Comparison of ENCODE assay signal across 14 cellular contexts in genomic region chr17:61307905-61308886, GRCh38.
A peak's percentile ranks its signal among the peaks of the same experiment; 100 is the strongest.
DNase-seq lines count a peak whose midpoint lies in the region; ATAC-seq and TF ChIP-seq lines count a peak whose summit lies in the region.
"Had no signal": no experiment of that assay in that cellular context is flagged by ENCODE, and none has a peak within 500 bp of the region (broad histone marks: within the 10 kb centered on the region; RNA-seq: fewer than 3 reads in every experiment).

No MANE protein-coding gene starts in this region.

- no TSS peak for BruUV-seq in MCF 10A (replicated peaks; lab: Mats Ljungman, UMichigan)
- no TSS peak for BruUV-seq in mammary epithelial cell (replicated peaks; lab: Mats Ljungman, UMichigan)

- TF ChIP-seq CTCF in MCF 10A (IDR thresholded peaks at IDR 0.05; ENCODE audit: unreplicated experiment) = no peak
- no peak for TF ChIP-seq CTCF in mammary epithelial cell (conservative IDR thresholded peaks at IDR 0.05 in 1 of 2, IDR thresholded peaks at IDR 0.05 in 1 of 2; ENCODE audit: extremely low read depth in 1 of 2, insufficient read depth in 1 of 2, low read depth in 1 of 2, low read length in 2 of 2)
- TF ChIP-seq CTCF in choroid plexus epithelial cell (conservative IDR thresholded peaks at IDR 0.05; ENCODE audit: low read depth, low read length) = peak; percentile 30
- TF ChIP-seq CTCF in uterus (IDR thresholded peaks at IDR 0.05) = peak in 1 of 4 experiments; percentile 2
- TF ChIP-seq CTCF in activated CD8-positive, alpha-beta T cell treated with anti-CD3 and anti-CD28 coated beads for 36 hours (IDR thresholded peaks at IDR 0.05) = no peak

- TF ChIP-seq POLR2A in uterus (IDR thresholded peaks at IDR 0.05) = no peak

- H3K4me3 ChIP-seq in mammary epithelial cell (replicated peaks in 1 of 3; ENCODE audit: insufficient read depth in 1 of 3, low read depth in 2 of 3, low read length in 3 of 3) (no peak overlapping the region), choroid plexus epithelial cell (ENCODE audit: low read depth, low read length) (no peak overlapping the region), mesodermal cell (ENCODE audit: extremely low read depth, insufficient read depth, low read length, poor library complexity, severe bottlenecking) (no peak overlapping the region), uterus (no peak overlapping the region)
- H3K4me3 ChIP-seq: testis had no signal

- H3K79me2 ChIP-seq in mammary epithelial cell (ENCODE audit: insufficient read depth, low read length) = no peaks in the 10 kb centered on the region

- peak; percentile 69 for DNase-seq in MCF 10A (ENCODE audit: unreplicated experiment)
- DNase-seq in mammary epithelial cell = no peak
- DNase-seq in choroid plexus epithelial cell (ENCODE audit: low read depth) = peak; percentile 98
- peak; percentile 58 to 81 for DNase-seq in uterus
- DNase-seq in activated CD8-positive, alpha-beta T cell treated with anti-CD3 and anti-CD28 coated beads for 36 hours = no peak
- DNase-seq: 8988T; glutamatergic neuron; KBM-7; NCI-H510A; stimulated activated CD4-positive, alpha-beta T cell treated with anti-CD3 and anti-CD28 coated beads, Interleukin-2, amount 100 ng/mL, for 24 hours; testis had no signal

- in situ Hi-C loops in mammary epithelial cell (cut with MboI; ENCODE audit: low sequenced_read_pairs in 2 of 2) = no loop called here

- H3K27me3 Mint-ChIP-seq in MCF 10A (ENCODE audit: insufficient read depth, unreplicated experiment) = no peaks in the 10 kb centered on the region
- H3K27me3 Mint-ChIP-seq in activated CD8-positive, alpha-beta T cell treated with anti-CD3 and anti-CD28 coated beads for 36 hours = no peaks in the 10 kb centered on the region

- H4K20me1 ChIP-seq in mammary epithelial cell (ENCODE audit: insufficient read depth, low read length) = no peaks in the 10 kb centered on the region

- POLR2A ChIA-PET in MCF 10A (lab: Yijun Ruan, JAX) = interaction anchor here (0.6 kb wide), 2 partner anchors 163 to 428 kb away, joined by 3 to 4 read pairs; no protein-coding TSS in a partner anchor
- POLR2A ChIA-PET in activated CD8-positive, alpha-beta T cell treated with anti-CD3 and anti-CD28 coated beads for 36 hours (lab: Charles Lee) = no interaction called here

- H2AFZ ChIP-seq in mammary epithelial cell (ENCODE audit: low read depth, low read length) = no peak overlapping the region

- CTCF ChIA-PET in MCF 10A (lab: Yijun Ruan, JAX) = interaction anchor here (0.6 kb wide), 2 partner anchors 62 to 218 kb away, joined by 3 read pairs; no protein-coding TSS in a partner anchor
- CTCF ChIA-PET in mammary epithelial cell (lab: Charles Lee; ENCODE audit: low non-redundant PET) = no interaction called here
- CTCF ChIA-PET in activated CD8-positive, alpha-beta T cell treated with anti-CD3 and anti-CD28 coated beads for 36 hours (lab: Charles Lee) = interaction anchor here (1.0 to 1.6 kb wide), 2 partner anchors 25 to 26 kb away, joined by 3 read pairs; no protein-coding TSS in a partner anchor

- H3K4me1 Mint-ChIP-seq in MCF 10A (ENCODE audit: insufficient read depth, unreplicated experiment) = peaks cover 8% of the 10 kb centered on the region
- H3K4me1 Mint-ChIP-seq in activated CD8-positive, alpha-beta T cell treated with anti-CD3 and anti-CD28 coated beads for 36 hours (ENCODE audit: low read depth) = no peaks in the 10 kb centered on the region

- H3K9me3 ChIP-seq in mammary epithelial cell (replicated peaks; ENCODE audit: insufficient read depth, low read length) (no peaks in the 10 kb centered on the region), mesodermal cell (ENCODE audit: control insufficient read depth, low read length) (no peaks in the 10 kb centered on the region), uterus (no peaks in the 10 kb centered on the region)
- H3K9me3 ChIP-seq: testis had no signal

- H3K36me3 Mint-ChIP-seq in MCF 10A (ENCODE audit: insufficient read depth, unreplicated experiment) = no peaks in the 10 kb centered on the region
- H3K36me3 Mint-ChIP-seq in activated CD8-positive, alpha-beta T cell treated with anti-CD3 and anti-CD28 coated beads for 36 hours (ENCODE audit: low read depth) = no peaks in the 10 kb centered on the region

- H3K27me3 ChIP-seq in mammary epithelial cell (ENCODE audit: insufficient read depth, low read length) (peaks cover 2% of the 10 kb centered on the region), uterus (no peaks in the 10 kb centered on the region)
- H3K27me3 ChIP-seq: testis had no signal

- intact Hi-C loops in MCF 10A (cut with micrococcal nuclease) = no loop called here
- intact Hi-C loops in mammary epithelial cell (cut with micrococcal nuclease) = no loop called here
- intact Hi-C loops in uterus (cut with DNase I; ENCODE audit: low total_unique reads) = no loop called here
- intact Hi-C loops in activated CD8-positive, alpha-beta T cell treated with anti-CD3 and anti-CD28 coated beads for 36 hours (cut with micrococcal nuclease) = no loop called here

- H3K4me1 ChIP-seq in mammary epithelial cell (ENCODE audit: insufficient read depth, low read length) (no peaks in the 10 kb centered on the region), mesodermal cell (ENCODE audit: control insufficient read depth, insufficient read depth, low read length, poor library complexity, severe bottlenecking) (peaks cover 21% of the 10 kb centered on the region), uterus (peaks cover under 1 to 3% of the 10 kb centered on the region in 2 donors)

- H3K4me3 Mint-ChIP-seq in MCF 10A (ENCODE audit: unreplicated experiment) = no peak overlapping the region
- no peak overlapping the region for H3K4me3 Mint-ChIP-seq in activated CD8-positive, alpha-beta T cell treated with anti-CD3 and anti-CD28 coated beads for 36 hours

- dilution Hi-C loops in mammary epithelial cell (cut with HindIII; ENCODE audit: low sequenced_read_pairs) = no loop called here

- ATAC-seq in GM21360 (IDR thresholded peaks at IDR 0.05; ENCODE audit: unreplicated experiment) (no peak), GM19395 (IDR thresholded peaks at IDR 0.05; ENCODE audit: unreplicated experiment) (no peak)
- ATAC-seq in activated CD8-positive, alpha-beta T cell treated with anti-CD3 and anti-CD28 coated beads for 36 hours = no peak

- no peaks in the 10 kb centered on the region for H3K36me3 ChIP-seq in mammary epithelial cell (ENCODE audit: insufficient read depth, low read length)
- no peaks in the 10 kb centered on the region for H3K36me3 ChIP-seq in mesodermal cell (ENCODE audit: control insufficient read depth, insufficient read depth, low read length)
- no peaks in the 10 kb centered on the region for H3K36me3 ChIP-seq in uterus

- no peaks in the 10 kb centered on the region for H3K9me3 Mint-ChIP-seq in MCF 10A (ENCODE audit: unreplicated experiment)
- no peaks in the 10 kb centered on the region for H3K9me3 Mint-ChIP-seq in activated CD8-positive, alpha-beta T cell treated with anti-CD3 and anti-CD28 coated beads for 36 hours

- WGBS in mammary epithelial cell (ENCODE audit: low coverage, missing lambda C conversion rate) = 85% methylated on average over 9 of the region's 11 CpGs
- 77 to 83% methylated on average over 1 to 5 of the region's 11 CpGs for whole genome bisulfite sequencing in mesodermal cell (ENCODE audit: insufficient coverage in 2 of 2), 2 experiments

- H3K27ac ChIP-seq in mammary epithelial cell (ENCODE audit: insufficient read depth, low read depth, low read length) (no peak overlapping the region), mesodermal cell (ENCODE audit: low read depth, low read length, severe bottlenecking) (peak overlapping the region; percentile 39), uterus (peak overlapping the region; percentile 62 to 69)

- no peak overlapping the region for H3K27ac Mint-ChIP-seq in MCF 10A (ENCODE audit: low read depth, unreplicated experiment)
- no peak overlapping the region for H3K27ac Mint-ChIP-seq in activated CD8-positive, alpha-beta T cell treated with anti-CD3 and anti-CD28 coated beads for 36 hours

- H3K4me2 ChIP-seq in mammary epithelial cell (ENCODE audit: insufficient read depth, low read depth, low read length) = no peak overlapping the region

- H3K9ac ChIP-seq in mammary epithelial cell (ENCODE audit: insufficient read depth, low read length) = no peak overlapping the region

Comparison
In these comparisons a context has a peak if more than half of its experiments do, and no peak if none do; other contexts are left out.
1. DNase-seq: peak in MCF 10A (single experiment), choroid plexus epithelial cell (single experiment) and uterus (2 of 2); none in mammary epithelial cell (single experiment) and activated CD8-positive, alpha-beta T cell treated with anti-CD3 and anti-CD28 coated beads for 36 hours (single experiment).